23 cellular contexts compared by ENCODE assay signal in the genomic region with DNA sequence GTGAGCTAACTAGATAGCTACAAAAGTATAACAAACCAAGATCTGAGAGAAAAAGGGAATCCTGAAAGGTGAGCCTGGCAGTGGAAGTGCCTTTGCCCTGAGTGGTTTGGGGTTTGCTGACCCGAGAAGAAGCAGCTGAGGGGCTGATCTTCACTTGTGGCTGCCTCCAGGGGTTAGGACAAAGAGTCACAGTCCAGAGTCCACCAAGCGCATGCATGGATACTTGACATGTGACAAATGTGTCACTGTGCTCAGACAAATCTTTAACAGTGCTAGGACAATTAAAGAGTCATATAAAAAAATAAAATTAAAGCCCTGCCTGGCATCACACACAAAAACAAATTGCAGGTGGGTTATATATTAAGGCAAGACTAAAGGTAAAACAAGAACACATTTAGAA. TPM values are rescaled to one million over a fixed set of nuclear protein-coding genes. Genes with fewer than 3 reads are reported as not detected.
DNase-seq lines count a peak whose midpoint lies in the region; ATAC-seq, FAIRE-seq and TF ChIP-seq lines count a peak whose summit lies in the region.
"Had no signal": no experiment of that assay in that cellular context is flagged by ENCODE, and none has a peak within 500 bp of the region (broad histone marks: within the 10 kb centered on the region; RNA-seq: fewer than 3 reads in every experiment).

No MANE protein-coding gene starts in this region.

- H4K20me1 ChIP-seq in hepatocyte (ENCODE audit: insufficient read depth, poor library complexity, severe bottlenecking): no peaks in the 10 kb centered on the region
- H4K20me1 ChIP-seq: BLaER1 had no signal

- no peak for TF ChIP-seq POLR2A in right lobe of liver (IDR thresholded peaks at IDR 0.05)
- TF ChIP-seq POLR2A in lower leg skin (IDR thresholded peaks at IDR 0.05): no peak

- intact Hi-C loops in right lobe of liver (cut with DNase I): no loop called here
- intact Hi-C loops in lower leg skin (cut with DNase I; ENCODE audit: low total_unique reads): no loop called here

- H3K9me2 ChIP-seq in hepatocyte (replicated peaks; ENCODE audit: insufficient read depth): no peaks in the 10 kb centered on the region

- H3K4me2 ChIP-seq in hepatocyte: no peak overlapping the region
- H3K4me2 ChIP-seq: BLaER1 had no signal

- H3K9me3 ChIP-seq in hepatocyte (ENCODE audit: low read depth) (no peaks in the 10 kb centered on the region), right lobe of liver (no peaks in the 10 kb centered on the region), small intestine (ENCODE audit: control insufficient read depth, low read depth) (no peaks in the 10 kb centered on the region)
- H3K9me3 ChIP-seq: Caco-2 had no signal

- H3K4me3 ChIP-seq in hepatocyte (no peak overlapping the region), right lobe of liver (no peak overlapping the region), small intestine (ENCODE audit: low read depth in 1 of 2, low read length in 2 of 2) (no peak overlapping the region), lower leg skin (ENCODE audit: low read depth, poor library complexity, severe bottlenecking) (no peak overlapping the region)
- H3K4me3 ChIP-seq: BLaER1, GM23248 had no signal

- 61% methylated on average over 2 of the region's 2 CpGs for WGBS in hepatocyte (ENCODE audit: low lambda C conversion rate, missing lambda C conversion rate)
- 0% methylated on average over 1 of the region's 2 CpGs for WGBS in right lobe of liver (ENCODE audit: insufficient coverage, low coverage, low lambda C conversion rate, missing lambda C conversion rate)
- WGBS in small intestine, 3 donors: 17 to 52% (median 21%) methylated on average over 2 of the region's 2 CpGs
- 65 to 67% methylated on average over 2 of the region's 2 CpGs for WGBS in lower leg skin, 2 donors

- H3K27ac ChIP-seq in hepatocyte (no peak overlapping the region), right lobe of liver (no peak overlapping the region), small intestine (ENCODE audit: low read depth in 1 of 2, low read length in 1 of 2) (no peak overlapping the region)
- H3K27ac ChIP-seq: 22Rv1, BLaER1, C4-2B, GM23248 had no signal

- H3K79me2 ChIP-seq in hepatocyte: no peaks in the 10 kb centered on the region

- H3K27me3 ChIP-seq in hepatocyte (no peaks in the 10 kb centered on the region), right lobe of liver (no peaks in the 10 kb centered on the region), small intestine (ENCODE audit: control insufficient read depth in 2 of 2, insufficient read depth in 2 of 2, low read length in 2 of 2) (no peaks in the 10 kb centered on the region)
- H3K27me3 ChIP-seq: BLaER1 had no signal

- DNase-seq in hepatocyte (ENCODE audit: low spot score) (no peak), left lobe of liver (ENCODE audit: low spot score) (no peak), right lobe of liver (peak in 1 of 3 donors; percentile 44), small intestine (peak; percentile 31), lower leg skin (ENCODE audit: low spot score in 2 of 2) (no peak), hippocampal formation (lab: John Stamatoyannopoulos, UW) (no peak)
- DNase-seq in stimulated activated naive CD8-positive, alpha-beta T cell treated with anti-CD3 and anti-CD28 coated beads, Interleukin-15, Interleukin-2, amounts not matched to agents 100 U/mL and 50 U/mL, for 24 hours: no peak
- DNase-seq: Caco-2; CD4-positive, CD25-positive, alpha-beta regulatory T cell; CD8-positive, alpha-beta T cell; DMS153; DND-41; GM23248; H9 had no signal

- no peak for TF ChIP-seq CTCF in hepatocyte (IDR thresholded peaks at IDR 0.05; ENCODE audit: poor library complexity)
- no peak for TF ChIP-seq CTCF in right lobe of liver (IDR thresholded peaks at IDR 0.05)
- TF ChIP-seq CTCF in lower leg skin (IDR thresholded peaks at IDR 0.05): no peak

- FAIRE-seq in small intestine (lab: Jason Lieb, UNC): no peak
- FAIRE-seq: A204.1, G401.6, GM12892, GM19239 had no signal

- no peaks in the 10 kb centered on the region for H3K4me1 ChIP-seq in hepatocyte (ENCODE audit: insufficient read depth)
- H3K4me1 ChIP-seq in right lobe of liver: no peaks in the 10 kb centered on the region
- H3K4me1 ChIP-seq in small intestine (ENCODE audit: control insufficient read depth in 2 of 2, insufficient read depth in 1 of 2, low read depth in 1 of 2, low read length in 1 of 2): no peaks in the 10 kb centered on the region
- H3K4me1 ChIP-seq: BLaER1, Caco-2 had no signal

- H2AFZ ChIP-seq in hepatocyte: peak overlapping the region; percentile 31
- H2AFZ ChIP-seq: GM23248 had no signal

- H3K36me3 ChIP-seq in hepatocyte (replicated peaks; ENCODE audit: insufficient read depth, low read depth) (no peaks in the 10 kb centered on the region), right lobe of liver (no peaks in the 10 kb centered on the region), small intestine (ENCODE audit: control insufficient read depth in 2 of 2, insufficient read depth in 2 of 2, low read length in 2 of 2) (no peaks in the 10 kb centered on the region)
- H3K36me3 ChIP-seq: BLaER1 had no signal

- ATAC-seq in left lobe of liver (peak; percentile 67), right lobe of liver (peak; percentile 50 to 85 (median 66)), GM18861 (IDR thresholded peaks at IDR 0.05; ENCODE audit: unreplicated experiment) (no peak)
- no peak for ATAC-seq in stimulated activated naive CD8-positive, alpha-beta T cell treated with anti-CD3 and anti-CD28 coated beads, Interleukin-15, Interleukin-2, amounts not matched to agents 100 U/mL and 50 U/mL, for 24 hours
- ATAC-seq: CD8-positive, alpha-beta T cell; HCT116 had no signal

RNA-seq across cellular contexts. Expression of a gene that starts 26.4 kb away (rescaled TPM):
- total RNA-seq in hepatocyte (22.2 TPM in 2 replicates), left lobe of liver (33.0 TPM), right lobe of liver (10 to 100 TPM; 22.6 to 58.8 (median 26.5) TPM), lower leg skin (10 to 100 TPM in 3 of 4 donors, 1 to 10 TPM in 1; 6.3 to 23.3 (median 13.9) TPM)
- polyA plus RNA-seq in hepatocyte (53.1 and 55.1 TPM in 2 replicates), small intestine (10 to 100 TPM; 14.1 to 42.0 (median 19.2) TPM)

Comparison
In these comparisons a context has a peak if more than half of its experiments do, and no peak if none do; other contexts are left out.
1. ATAC-seq: peak in left lobe of liver (single experiment) and right lobe of liver (4 of 4); none in stimulated activated naive CD8-positive, alpha-beta T cell treated with anti-CD3 and anti-CD28 coated beads, Interleukin-15, Interleukin-2, amounts not matched to agents 100 U/mL and 50 U/mL, for 24 hours (single experiment) and GM18861 (single experiment).